Comparison of ENCODE assay signal across 9 cellular contexts in genomic region chr1:26471201-26471497, GRCh38. TPM values are rescaled to one million over a fixed set of nuclear protein-coding genes. Genes with fewer than 3 reads are reported as not detected.
DNase-seq lines count a peak whose midpoint lies in the region; ATAC-seq, FAIRE-seq and TF ChIP-seq lines count a peak whose summit lies in the region.
"Had no signal": no experiment of that assay in that cellular context is flagged by ENCODE, and none has a peak within 500 bp of the region (broad histone marks: within the 10 kb centered on the region; RNA-seq: fewer than 3 reads in every experiment).

No MANE protein-coding gene starts in this region.

- H3K36me3 ChIP-seq in HepG2 (replicated peaks in 1 of 2; ENCODE audit: control insufficient read depth in 1 of 2, insufficient read depth in 2 of 2, low read length in 2 of 2) (peaks cover 7 to 53% of the 10 kb centered on the region in 2 experiments), vagina (peaks cover 0 to 27% of the 10 kb centered on the region in 2 donors)

- FAIRE-seq in HepG2 (lab: Jason Lieb, UNC) = no peak
- FAIRE-seq in GM19239 (lab: Jason Lieb, UNC) = no peak
- FAIRE-seq: TTC549 had no signal

- peak overlapping the region; percentile 73 for H3K27ac Mint-ChIP-seq in activated naive CD8-positive, alpha-beta T cell

- peaks cover 38% of the 10 kb centered on the region for H3K4me1 Mint-ChIP-seq in activated naive CD8-positive, alpha-beta T cell (ENCODE audit: low read depth)

- in situ Hi-C loops in HepG2 (cut with HindIII; ENCODE audit: extremely low pct_ligation_motif_present, low pct_unique_long_range_greater_than_20kb) = no loop called here

- WGBS in HepG2 (ENCODE audit: low lambda C conversion rate) = 92% methylated on average over 5 of the region's 5 CpGs

- BruUV-seq in HepG2 (replicated peaks; lab: Mats Ljungman, UMichigan) = no TSS peak

- CTCF ChIA-PET in HepG2 (lab: Yijun Ruan, JAX; ENCODE audit: low intra/inter-chr PET ratio, low total read pairs) = no interaction called here

- no peak overlapping the region for H2AFZ ChIP-seq in HepG2 (ENCODE audit: low read length)

- no peak overlapping the region for H3K27ac ChIP-seq in HepG2 (ENCODE audit: extremely low read length, insufficient read depth, low read length)
- no peak overlapping the region for H3K27ac ChIP-seq in vagina

- H3K4me3 ChIP-seq in HepG2 (replicated peaks in 1 of 3; ENCODE audit: insufficient read depth in 1 of 3, low read depth in 2 of 3, low read length in 3 of 3) (peak overlapping the region in 1 of 3 experiments; percentile 86; a peak in 1 of 6 replicates), vagina (peak overlapping the region; percentile 94 to 99)

- TF ChIP-seq CTCF in HepG2 (CRISPR knock-in tag; IDR thresholded peaks at IDR 0.05) (no peak), vagina (IDR thresholded peaks at IDR 0.05) (no peak)

- ATAC-seq in HepG2 = no peak
- ATAC-seq in HG03045 (IDR thresholded peaks at IDR 0.05; ENCODE audit: unreplicated experiment) = no peak
- ATAC-seq in HG03097 (IDR thresholded peaks at IDR 0.05; ENCODE audit: low FRiP score, unreplicated experiment) = no peak

- H3K9me3 ChIP-seq in HepG2 (ENCODE audit: low read length) (no peaks in the 10 kb centered on the region), vagina (no peaks in the 10 kb centered on the region)

- H3K4me1 ChIP-seq in HepG2 (ENCODE audit: insufficient read depth, low read length) (peaks cover 31% of the 10 kb centered on the region), vagina (peaks cover 52% of the 10 kb centered on the region)

- H3K36me3 Mint-ChIP-seq in activated naive CD8-positive, alpha-beta T cell = peaks cover 8% of the 10 kb centered on the region

- H3K27me3 Mint-ChIP-seq in activated naive CD8-positive, alpha-beta T cell = no peaks in the 10 kb centered on the region

- H3K27me3 ChIP-seq in HepG2 (ENCODE audit: control insufficient read depth in 1 of 2, insufficient read depth in 2 of 2, low read length in 2 of 2) (no peaks in the 10 kb centered on the region; a peak in 1 of 5 replicates), vagina (no peaks in the 10 kb centered on the region)

- no peak; a peak in 1 of 4 replicates for TF ChIP-seq POLR2A in HepG2 (IDR thresholded peaks at IDR 0.05; ENCODE audit: insufficient read depth in 1 of 2, low read depth in 2 of 2, low read length in 2 of 2)
- TF ChIP-seq POLR2A in vagina (IDR thresholded peaks at IDR 0.05) = no peak

- DNase-seq in stimulated activated CD4-positive, alpha-beta T cell treated with anti-CD3 and anti-CD28 coated beads, Interleukin-15, amount 100 ng/mL, for 24 hours = peak; percentile 11
- no peak for DNase-seq in stimulated activated CD4-positive, alpha-beta T cell treated with anti-CD3 and anti-CD28 coated beads, Interleukin-12 subunit alpha, Interleukin-12 subunit beta, amount 100 ng/mL, for 4 hours
- DNase-seq in HepG2 (ENCODE audit: low spot score) (no peak), vagina (ENCODE audit: extremely low spot score in 2 of 2) (no peak), GM19239 (ENCODE audit: insufficient read length, low spot score) (no peak)

- H3K9me3 Mint-ChIP-seq in activated naive CD8-positive, alpha-beta T cell (ENCODE audit: low read depth) = no peaks in the 10 kb centered on the region

- H3K79me2 ChIP-seq in HepG2 (ENCODE audit: insufficient read depth, low read length) = peaks cover 18% of the 10 kb centered on the region

- POLR2A ChIA-PET in HepG2 (lab: Yijun Ruan, JAX) = interaction anchor here (1.5 to 3.1 kb wide), 2 partner anchors 29 to 39 kb away, joined by 13 to 29 read pairs; partner anchors contain the start of gene DHDDS

- intact Hi-C loops in HepG2 (cut with micrococcal nuclease; ENCODE audit: unreplicated experiment) (no loop called here), vagina (cut with DNase I) (loop anchor here (2.0 kb wide), 1 partner anchor 40 kb away; no protein-coding TSS in a partner anchor)

- peak overlapping the region; percentile 96 for H3K4me2 ChIP-seq in HepG2 (ENCODE audit: low read depth, low read length)

- TF ChIP-seq RAD21 in HepG2 (CRISPR knock-in tag; IDR thresholded peaks at IDR 0.05) = no peak

- H3K4me3 Mint-ChIP-seq in activated naive CD8-positive, alpha-beta T cell = peak overlapping the region; percentile 90

- TF ChIP-seq EP300 in HepG2 (IDR thresholded peaks at IDR 0.05; ENCODE audit: low read depth in 2 of 2, low read length in 2 of 2) (no peak), HepG2 (CRISPR knock-in tag; IDR thresholded peaks at IDR 0.05; ENCODE audit: borderline replicate concordance) (no peak)

- H3K9ac ChIP-seq in HepG2 (ENCODE audit: insufficient read depth, low read depth, low read length) = no peak overlapping the region

- peaks cover 12% of the 10 kb centered on the region for H4K20me1 ChIP-seq in HepG2 (ENCODE audit: insufficient read depth, low read length)

RNA-seq across cellular contexts. Expression of gene HMGN2, which starts 1.1 kb away (rescaled TPM):
- total RNA-seq in HepG2 (2016; rRNA removed; fragmentation: Illumina TruSeq; extraction: Trizol) (343 and 366 TPM in 2 replicates), vagina (127 TPM)
- 106 and 134 TPM in 2 replicates for total RNA-seq in HepG2 (2016; cell fraction: cytosol; rRNA removed; fragmentation: Illumina TruSeq; extraction: Trizol; ENCODE audit: low read depth)
- 330 and 394 TPM in 2 replicates for total RNA-seq in HepG2 (2016; cell fraction: insoluble cytoplasmic fraction; rRNA removed; fragmentation: Illumina TruSeq; extraction: Trizol)
- total RNA-seq in HepG2 (2016; cell fraction: membrane; rRNA removed; fragmentation: Illumina TruSeq; extraction: Trizol) = 252 and 289 TPM in 2 replicates
- total RNA-seq in HepG2 (2016; cell fraction: nucleus; rRNA removed; fragmentation: Illumina TruSeq; extraction: Trizol) = 211 and 250 TPM in 2 replicates
- 40.5 and 63.4 TPM in 2 replicates for polyA plus RNA-seq in HepG2 (2011; rRNA removed)
- polyA plus RNA-seq in HepG2 (2011; cell fraction: cytosol; rRNA removed) = 39.3 and 41.3 TPM in 2 replicates
- 64.0 and 72.1 TPM in 2 replicates for polyA plus RNA-seq in HepG2 (2011; cell fraction: nucleus; rRNA removed)
- 76.3 and 137 TPM in 2 replicates for polyA plus RNA-seq in HepG2 (2012)
- polyA plus RNA-seq in HepG2 (2016; cell fraction: cytosol; fragmentation: Illumina TruSeq; extraction: Trizol; ENCODE audit: low read depth) = 124 and 165 TPM in 2 replicates
- 554 and 565 TPM in 2 replicates for polyA plus RNA-seq in HepG2 (2016; cell fraction: insoluble cytoplasmic fraction; fragmentation: Illumina TruSeq; extraction: Trizol; ENCODE audit: low read depth)
- 241 and 288 TPM in 2 replicates for polyA plus RNA-seq in HepG2 (2016; cell fraction: membrane; fragmentation: Illumina TruSeq; extraction: Trizol; ENCODE audit: low read depth)
- 428 and 433 TPM in 2 replicates for polyA plus RNA-seq in HepG2 (2016; cell fraction: nucleus; fragmentation: Illumina TruSeq; extraction: Trizol; ENCODE audit: insufficient read depth, low read depth)
- polyA minus RNA-seq in HepG2 (2011; rRNA and poly(A)+ RNA removed; ENCODE audit: low replicate concordance) = 13.9 and 49.7 TPM in 2 replicates
- 13.2 and 16.1 TPM in 2 replicates for polyA minus RNA-seq in HepG2 (2011; cell fraction: cytosol; rRNA and poly(A)+ RNA removed)
- polyA minus RNA-seq in HepG2 (2011; cell fraction: nucleus; rRNA and poly(A)+ RNA removed) = 61.7 and 80.5 TPM in 2 replicates

RNA-seq across cellular contexts. Expression of gene DHDDS, which starts 39.0 kb away (rescaled TPM):
- total RNA-seq in HepG2 (2016; rRNA removed; fragmentation: Illumina TruSeq; extraction: Trizol) (26.5 and 28.3 TPM in 2 replicates), vagina (24.8 TPM)
- total RNA-seq in HepG2 (2016; cell fraction: cytosol; rRNA removed; fragmentation: Illumina TruSeq; extraction: Trizol; ENCODE audit: low read depth) = 7.6 and 8.2 TPM in 2 replicates
- total RNA-seq in HepG2 (2016; cell fraction: insoluble cytoplasmic fraction; rRNA removed; fragmentation: Illumina TruSeq; extraction: Trizol) = 25.2 and 29.1 TPM in 2 replicates
- total RNA-seq in HepG2 (2016; cell fraction: membrane; rRNA removed; fragmentation: Illumina TruSeq; extraction: Trizol) = 8.7 and 10.1 TPM in 2 replicates
- total RNA-seq in HepG2 (2016; cell fraction: nucleus; rRNA removed; fragmentation: Illumina TruSeq; extraction: Trizol) = 24.6 and 27.6 TPM in 2 replicates
- 18.3 and 18.9 TPM in 2 replicates for polyA plus RNA-seq in HepG2 (2011; rRNA removed)
- 16.7 and 17.2 TPM in 2 replicates for polyA plus RNA-seq in HepG2 (2011; cell fraction: cytosol; rRNA removed)
- 34.7 and 40.5 TPM in 2 replicates for polyA plus RNA-seq in HepG2 (2011; cell fraction: nucleus; rRNA removed)
- 15.5 and 18.2 TPM in 2 replicates for polyA plus RNA-seq in HepG2 (2012)
- 2.9 TPM in 2 replicates for polyA plus RNA-seq in HepG2 (2016; cell fraction: cytosol; fragmentation: Illumina TruSeq; extraction: Trizol; ENCODE audit: low read depth)
- 21.6 and 26.2 TPM in 2 replicates for polyA plus RNA-seq in HepG2 (2016; cell fraction: insoluble cytoplasmic fraction; fragmentation: Illumina TruSeq; extraction: Trizol; ENCODE audit: low read depth)
- polyA plus RNA-seq in HepG2 (2016; cell fraction: membrane; fragmentation: Illumina TruSeq; extraction: Trizol; ENCODE audit: low read depth) = 5.2 and 5.5 TPM in 2 replicates
- polyA plus RNA-seq in HepG2 (2016; cell fraction: nucleus; fragmentation: Illumina TruSeq; extraction: Trizol; ENCODE audit: insufficient read depth, low read depth) = 36.9 and 42.9 TPM in 2 replicates
- 29.3 and 39.0 TPM in 2 replicates for polyA minus RNA-seq in HepG2 (2011; rRNA and poly(A)+ RNA removed; ENCODE audit: low replicate concordance)
- 9.5 and 12.6 TPM in 2 replicates for polyA minus RNA-seq in HepG2 (2011; cell fraction: cytosol; rRNA and poly(A)+ RNA removed)
- polyA minus RNA-seq in HepG2 (2011; cell fraction: nucleus; rRNA and poly(A)+ RNA removed) = 49.0 and 50.6 TPM in 2 replicates

RNA-seq across cellular contexts. Expression of gene RPS6KA1, which starts 58.4 kb away (rescaled TPM):
- 24.0 and 24.2 TPM in 2 replicates for total RNA-seq in HepG2 (2016; rRNA removed; fragmentation: Illumina TruSeq; extraction: Trizol)
- total RNA-seq in HepG2 (2016; cell fraction: cytosol; rRNA removed; fragmentation: Illumina TruSeq; extraction: Trizol; ENCODE audit: low read depth) = 6.4 and 8.1 TPM in 2 replicates
- total RNA-seq in HepG2 (2016; cell fraction: insoluble cytoplasmic fraction; rRNA removed; fragmentation: Illumina TruSeq; extraction: Trizol) = 23.3 and 24.8 TPM in 2 replicates
- total RNA-seq in HepG2 (2016; cell fraction: membrane; rRNA removed; fragmentation: Illumina TruSeq; extraction: Trizol) = 14.4 and 16.8 TPM in 2 replicates
- total RNA-seq in HepG2 (2016; cell fraction: nucleus; rRNA removed; fragmentation: Illumina TruSeq; extraction: Trizol) = 17.9 and 19.0 TPM in 2 replicates
- 19.6 and 22.1 TPM in 2 replicates for polyA plus RNA-seq in HepG2 (2011; rRNA removed)
- 15.0 and 20.1 TPM in 2 replicates for polyA plus RNA-seq in HepG2 (2011; cell fraction: cytosol; rRNA removed)
- polyA plus RNA-seq in HepG2 (2011; cell fraction: nucleus; rRNA removed) = 28.9 and 37.3 TPM in 2 replicates
- polyA plus RNA-seq in HepG2 (2012) = 14.7 and 15.4 TPM in 2 replicates
- polyA plus RNA-seq in HepG2 (2016; cell fraction: cytosol; fragmentation: Illumina TruSeq; extraction: Trizol; ENCODE audit: low read depth) = 4.1 and 4.3 TPM in 2 replicates
- polyA plus RNA-seq in HepG2 (2016; cell fraction: insoluble cytoplasmic fraction; fragmentation: Illumina TruSeq; extraction: Trizol; ENCODE audit: low read depth) = 20.9 and 24.6 TPM in 2 replicates
- 10.2 and 12.6 TPM in 2 replicates for polyA plus RNA-seq in HepG2 (2016; cell fraction: membrane; fragmentation: Illumina TruSeq; extraction: Trizol; ENCODE audit: low read depth)
- 28.1 and 28.2 TPM in 2 replicates for polyA plus RNA-seq in HepG2 (2016; cell fraction: nucleus; fragmentation: Illumina TruSeq; extraction: Trizol; ENCODE audit: insufficient read depth, low read depth)
- polyA minus RNA-seq in HepG2 (2011; rRNA and poly(A)+ RNA removed; ENCODE audit: low replicate concordance) = 43.2 and 122 TPM in 2 replicates
- 22.6 TPM in 2 replicates for polyA minus RNA-seq in HepG2 (2011; cell fraction: cytosol; rRNA and poly(A)+ RNA removed)
- 18.8 and 26.6 TPM in 2 replicates for polyA minus RNA-seq in HepG2 (2011; cell fraction: nucleus; rRNA and poly(A)+ RNA removed)
- total RNA-seq in vagina = 22.8 TPM
